Comparison of ENCODE assay signal across 9 cellular contexts in genomic region chr12:122860052-122860853, GRCh38. TPM values are rescaled to one million over a fixed set of nuclear protein-coding genes. Genes with fewer than 3 reads are reported as not detected.
DNase-seq lines count a peak whose midpoint lies in the region; ATAC-seq, FAIRE-seq and TF ChIP-seq lines count a peak whose summit lies in the region.
"Had no signal": no experiment of that assay in that cellular context is flagged by ENCODE, and none has a peak within 500 bp of the region (broad histone marks: within the 10 kb centered on the region; RNA-seq: fewer than 3 reads in every experiment).

No MANE protein-coding gene starts in this region.

- H3K4me3 ChIP-seq in Jurkat, Clone E6-1 (ENCODE audit: low read length), result no peak overlapping the region
- H3K4me3 ChIP-seq in fibroblast of the aortic adventitia (ENCODE audit: low read depth, low read length) (no peak overlapping the region), suprapubic skin (no peak overlapping the region)

- no peak for TF ChIP-seq POLR2A in suprapubic skin (IDR thresholded peaks at IDR 0.05)

- H3K4me3 Mint-ChIP-seq in activated T-helper 2 cell treated with anti-CD3 and anti-CD28 coated beads, Interferon-gamma antibody, Interleukin-2, Interleukin-4, amounts not matched to agents 10 μg/mL and 5 μg/mL and 100 μg/mL, durations not matched to agents 14 hours and 24 hours and 36 hours (ENCODE audit: low read depth), result no peak overlapping the region
- H3K4me3 Mint-ChIP-seq: dendritic cell treated with granulocyte-macrophage colony-stimulating factor and Interleukin-4, amounts not matched to agents 40 ng/mL and 50 ng/mL, for 4 days had no signal

- no peaks in the 10 kb centered on the region for H3K27me3 Mint-ChIP-seq in activated T-helper 2 cell treated with anti-CD3 and anti-CD28 coated beads, Interferon-gamma antibody, Interleukin-2, Interleukin-4, amounts not matched to agents 10 μg/mL and 5 μg/mL and 100 μg/mL, durations not matched to agents 14 hours and 24 hours and 36 hours (ENCODE audit: low read depth)

- H3K9me3 ChIP-seq in suprapubic skin, result no peaks in the 10 kb centered on the region

- 46% methylated on average over 12 of the region's 28 CpGs for WGBS in suprapubic skin

- intact Hi-C loops in activated T-helper 2 cell treated with anti-CD3 and anti-CD28 coated beads, Interferon-gamma antibody, Interleukin-2, Interleukin-4, amounts not matched to agents 10 μg/mL and 5 μg/mL and 100 μg/mL, durations not matched to agents 14 hours and 24 hours and 36 hours (cut with micrococcal nuclease), result loop anchor here (1.0 kb wide), 1 partner anchor 92 kb away; no protein-coding TSS in a partner anchor

- no peak for TF ChIP-seq EP300 in suprapubic skin (IDR thresholded peaks at IDR 0.05)

- FAIRE-seq in RCC 7860 (lab: Jason Lieb, UNC), result no peak

- H3K27me3 ChIP-seq in suprapubic skin, result no peaks in the 10 kb centered on the region

- no peaks in the 10 kb centered on the region for H3K9me3 Mint-ChIP-seq in activated T-helper 2 cell treated with anti-CD3 and anti-CD28 coated beads, Interferon-gamma antibody, Interleukin-2, Interleukin-4, amounts not matched to agents 10 μg/mL and 5 μg/mL and 100 μg/mL, durations not matched to agents 14 hours and 24 hours and 36 hours
- H3K9me3 Mint-ChIP-seq: dendritic cell treated with granulocyte-macrophage colony-stimulating factor and Interleukin-4, amounts not matched to agents 40 ng/mL and 50 ng/mL, for 4 days had no signal

- DNase-seq in Daoy (ENCODE audit: low read depth) (peak; percentile 85), RCC 7860 (ENCODE audit: low spot score) (peak; percentile 26), fibroblast of the aortic adventitia (ENCODE audit: low read depth) (peak; percentile 82), nucleus accumbens (lab: John Stamatoyannopoulos, UW) (peak in 52 of 56 donors; percentile 23 to 90 (median 74)), suprapubic skin (ENCODE audit: low spot score in 2 of 2) (peak; percentile 93 to 94)
- peak; percentile 52 for DNase-seq in Jurkat, Clone E6-1 (ENCODE audit: low read depth, low spot score)
- DNase-seq in activated T-helper 2 cell treated with anti-CD3 and anti-CD28 coated beads, Interferon-gamma antibody, Interleukin-2, Interleukin-4, amounts not matched to agents 10 μg/mL and 5 μg/mL and 100 μg/mL, durations not matched to agents 14 hours and 24 hours and 36 hours (ENCODE audit: low spot score), result peak; percentile 67

- H3K27ac Mint-ChIP-seq in activated T-helper 2 cell treated with anti-CD3 and anti-CD28 coated beads, Interferon-gamma antibody, Interleukin-2, Interleukin-4, amounts not matched to agents 10 μg/mL and 5 μg/mL and 100 μg/mL, durations not matched to agents 14 hours and 24 hours and 36 hours, result no peak overlapping the region
- H3K27ac Mint-ChIP-seq: dendritic cell treated with granulocyte-macrophage colony-stimulating factor and Interleukin-4, amounts not matched to agents 40 ng/mL and 50 ng/mL, for 4 days had no signal

- peak; percentile 88 for TF ChIP-seq CTCF in fibroblast of the aortic adventitia (IDR thresholded peaks at IDR 0.05; ENCODE audit: insufficient read depth, low read length)
- TF ChIP-seq CTCF in suprapubic skin (IDR thresholded peaks at IDR 0.05), result peak; percentile 91

- peak overlapping the region; percentile 39 for H3K27ac ChIP-seq in suprapubic skin

- peaks cover 10% of the 10 kb centered on the region for H3K36me3 Mint-ChIP-seq in activated T-helper 2 cell treated with anti-CD3 and anti-CD28 coated beads, Interferon-gamma antibody, Interleukin-2, Interleukin-4, amounts not matched to agents 10 μg/mL and 5 μg/mL and 100 μg/mL, durations not matched to agents 14 hours and 24 hours and 36 hours (ENCODE audit: low read depth)

- H3K4me1 Mint-ChIP-seq in activated T-helper 2 cell treated with anti-CD3 and anti-CD28 coated beads, Interferon-gamma antibody, Interleukin-2, Interleukin-4, amounts not matched to agents 10 μg/mL and 5 μg/mL and 100 μg/mL, durations not matched to agents 14 hours and 24 hours and 36 hours (ENCODE audit: low read depth), result no peaks in the 10 kb centered on the region

- H3K4me1 ChIP-seq in suprapubic skin, result peaks cover 33% of the 10 kb centered on the region

- peaks cover 54% of the 10 kb centered on the region for H3K36me3 ChIP-seq in suprapubic skin

- no peak for ATAC-seq in HG02938 (IDR thresholded peaks at IDR 0.05; ENCODE audit: unreplicated experiment)

RNA-seq across cellular contexts. Expression of gene HIP1R, which starts 25.0 kb away (rescaled TPM):
- 17.5 and 20.6 TPM in 2 replicates for total RNA-seq in Daoy (2014; rRNA removed; shearing (Covaris generic))
- 21.0 TPM for polyA plus RNA-seq in Jurkat, Clone E6-1 (2012; ENCODE audit: insufficient read depth, insufficient read length)
- 28.8 and 29.0 TPM in 2 replicates for total RNA-seq in activated T-helper 2 cell treated with anti-CD3 and anti-CD28 coated beads, Interferon-gamma antibody, Interleukin-2, Interleukin-4, amounts not matched to agents 10 μg/mL and 5 μg/mL and 100 μg/mL, durations not matched to agents 14 hours and 24 hours and 36 hours
- 11.1 and 11.2 TPM in 2 replicates for total RNA-seq in fibroblast of the aortic adventitia (ENCODE audit: low replicate concordance)
- total RNA-seq in suprapubic skin, result 100 to 1,000 TPM; 162 to 289 (median 200) TPM

RNA-seq across cellular contexts. Expression of gene VPS37B, which starts 35.7 kb away (rescaled TPM):
- total RNA-seq in Daoy (2014; rRNA removed; shearing (Covaris generic)), result 46.6 and 51.4 TPM in 2 replicates
- 28.2 TPM for polyA plus RNA-seq in Jurkat, Clone E6-1 (2012; ENCODE audit: insufficient read depth, insufficient read length)
- total RNA-seq in activated T-helper 2 cell treated with anti-CD3 and anti-CD28 coated beads, Interferon-gamma antibody, Interleukin-2, Interleukin-4, amounts not matched to agents 10 μg/mL and 5 μg/mL and 100 μg/mL, durations not matched to agents 14 hours and 24 hours and 36 hours, result 11.5 and 11.7 TPM in 2 replicates
- 12.5 and 17.8 TPM in 2 replicates for total RNA-seq in fibroblast of the aortic adventitia (ENCODE audit: low replicate concordance)
- 10 to 100 TPM; 42.0 to 67.1 (median 63.0) TPM for total RNA-seq in suprapubic skin

Comparison
In these comparisons a context has a peak if more than half of its experiments do, and no peak if none do; other contexts are left out.
1. DNase-seq: peak in every context shown above with its lines; median percentile 94 in suprapubic skin; 85 in Daoy; 82 in fibroblast of the aortic adventitia; 74 in nucleus accumbens; 67 in activated T-helper 2 cell treated with anti-CD3 and anti-CD28 coated beads, Interferon-gamma antibody, Interleukin-2, Interleukin-4, amounts not matched to agents 10 μg/mL and 5 μg/mL and 100 μg/mL, durations not matched to agents 14 hours and 24 hours and 36 hours; 52 in Jurkat, Clone E6-1; 26 in RCC 7860.